Comparison of ENCODE assay signal across 8 cellular contexts in the genomic region with DNA sequence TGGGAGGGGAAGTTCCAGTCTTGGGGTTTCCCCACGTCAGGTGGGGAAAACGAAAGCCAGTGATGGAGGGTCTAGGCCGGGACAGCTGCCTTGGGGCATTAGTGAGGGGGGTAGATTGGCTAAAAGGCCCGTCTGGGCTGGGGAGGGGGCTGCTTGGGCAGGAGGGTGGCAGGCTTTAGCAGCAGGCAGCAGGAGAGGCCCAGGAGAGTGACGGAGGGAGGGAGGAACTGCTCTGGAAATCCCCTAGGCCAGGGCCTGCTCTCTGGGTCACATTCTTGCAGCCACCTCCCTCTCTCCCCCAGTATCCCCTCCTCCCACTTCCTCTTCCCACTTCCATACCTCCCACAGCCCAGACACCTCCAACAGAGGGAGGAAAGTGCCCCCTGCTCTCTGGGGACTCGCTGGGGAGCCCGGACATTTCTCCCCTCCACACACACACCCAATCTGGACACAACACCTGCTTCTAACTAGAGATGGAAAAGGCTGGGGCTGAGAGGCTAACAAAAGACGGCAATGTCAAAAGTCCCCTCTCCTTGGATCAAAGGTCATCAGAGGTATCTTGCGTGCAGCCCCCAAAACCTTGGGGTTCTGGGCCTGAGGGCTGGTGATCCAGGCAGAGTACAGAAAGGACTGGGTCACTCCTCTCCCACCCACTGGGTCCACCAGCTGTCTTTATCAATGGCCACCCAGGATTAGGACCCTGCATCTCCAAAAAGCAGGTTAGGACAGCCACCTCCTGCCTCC. TPM values are rescaled to one million over a fixed set of nuclear protein-coding genes. Genes with fewer than 3 reads are reported as not detected.
DNase-seq lines count a peak whose midpoint lies in the region; ATAC-seq and TF ChIP-seq lines count a peak whose summit lies in the region.

No MANE protein-coding gene starts in this region.

- H3K4me3 ChIP-seq in BJ (ENCODE audit: low read depth, low read length) (peak overlapping the region; percentile 74), HAP-1 (peak overlapping the region; percentile 67)

- H3K9me3 ChIP-seq in HAP-1 = no peaks in the 10 kb centered on the region

- no peak for TF ChIP-seq CTCF in BJ (IDR thresholded peaks at IDR 0.05; ENCODE audit: insufficient read depth, low read depth, low read length)

- no peaks in the 10 kb centered on the region for H3K9me3 Mint-ChIP-seq in activated T-cell treated with anti-CD3 and anti-CD28 coated beads, Interleukin-2, amount 50 U/mL, for 72 hours
- H3K9me3 Mint-ChIP-seq in immature natural killer cell = peaks cover 0 to 2% (median 0%) of the 10 kb centered on the region in 6 donors

- POLR2A ChIA-PET in BJ (lab: Charles Lee) = no interaction called here

- peaks cover 4% of the 10 kb centered on the region for H3K27me3 ChIP-seq in BJ (ENCODE audit: control insufficient read depth, insufficient read depth, low read length)
- no peaks in the 10 kb centered on the region; the same call in 1 of the 2 replicates for H3K27me3 ChIP-seq in HAP-1 (ENCODE audit: low read depth)

- DNase-seq in BJ (ENCODE audit: low read depth) = no peak
- DNase-seq in HAP-1 (ENCODE audit: low spot score in 2 of 2) = no peak
- DNase-seq in activated T-cell treated with anti-CD3 and anti-CD28 coated beads, Interleukin-2, amount 50 U/mL, for 72 hours = no peak
- peak in 2 of 3 donors; percentile 25 to 47 for DNase-seq in immature natural killer cell
- DNase-seq in stimulated activated naive CD4-positive, alpha-beta T cell treated with Interleukin-2 at 50 U/mL for 16 hours (lab: John Stamatoyannopoulos, UW) = peak; percentile 36
- no peak for DNase-seq in foreskin melanocyte

- in situ Hi-C loops in HAP-1 (cut with MboI; ENCODE audit: low sequenced_read_pairs) = no loop called here

- peaks cover 6% of the 10 kb centered on the region for H3K36me3 ChIP-seq in BJ (ENCODE audit: control insufficient read depth, insufficient read depth, low read length)
- H3K36me3 ChIP-seq in HAP-1 (replicated peaks) = no peaks in the 10 kb centered on the region; the same call in 1 of the 2 replicates

- H3K36me3 Mint-ChIP-seq in activated T-cell treated with anti-CD3 and anti-CD28 coated beads, Interleukin-2, amount 50 U/mL, for 72 hours (ENCODE audit: insufficient read depth in 2 of 2) = peaks cover 11 to 17% of the 10 kb centered on the region in 2 donors
- H3K36me3 Mint-ChIP-seq in immature natural killer cell = peaks cover 6 to 11% (median 8%) of the 10 kb centered on the region in 3 donors

- H3K27me3 Mint-ChIP-seq in activated T-cell treated with anti-CD3 and anti-CD28 coated beads, Interleukin-2, amount 50 U/mL, for 72 hours (ENCODE audit: low read depth) = peaks cover 19% of the 10 kb centered on the region
- peaks cover 0 to 19% (median 3%) of the 10 kb centered on the region in 3 donors for H3K27me3 Mint-ChIP-seq in immature natural killer cell (ENCODE audit: low read depth in 3 of 3)

- H3K4me1 ChIP-seq in HAP-1 = peaks cover 11% of the 10 kb centered on the region

- H3K4me1 Mint-ChIP-seq in activated T-cell treated with anti-CD3 and anti-CD28 coated beads, Interleukin-2, amount 50 U/mL, for 72 hours (ENCODE audit: low read depth) = peaks cover 63% of the 10 kb centered on the region
- H3K4me1 Mint-ChIP-seq in immature natural killer cell = peaks cover 43 to 45% of the 10 kb centered on the region in 2 donors

- peak overlapping the region; percentile 98 for H3K27ac Mint-ChIP-seq in activated T-cell treated with anti-CD3 and anti-CD28 coated beads, Interleukin-2, amount 50 U/mL, for 72 hours
- peak overlapping the region; percentile 85 to 97 (median 95) for H3K27ac Mint-ChIP-seq in immature natural killer cell

- peak overlapping the region; percentile 99 for H3K4me3 Mint-ChIP-seq in activated T-cell treated with anti-CD3 and anti-CD28 coated beads, Interleukin-2, amount 50 U/mL, for 72 hours
- H3K4me3 Mint-ChIP-seq in immature natural killer cell = peak overlapping the region; percentile 89 to 95 (median 92)

- peak in 1 of 2 donors; percentile 21 for ATAC-seq in activated T-cell treated with anti-CD3 and anti-CD28 coated beads, Interleukin-2, amount 50 U/mL, for 72 hours (replicated peaks in 1 of 2)
- no peak for ATAC-seq in HG02973 (IDR thresholded peaks at IDR 0.05; ENCODE audit: unreplicated experiment)
- ATAC-seq in HG03045 (IDR thresholded peaks at IDR 0.05; ENCODE audit: unreplicated experiment) = no peak

- CTCF ChIA-PET in BJ (lab: Yijun Ruan, JAX) = interaction anchor here (0.5 to 1.6 kb wide), 4 partner anchors 9 to 91 kb away, joined by 3 to 7 read pairs (median 6); no protein-coding TSS in a partner anchor

RNA-seq across cellular contexts. Expression of gene NFKBIE, which starts 1.8 kb away (rescaled TPM):
- polyA plus RNA-seq in BJ (2011; rRNA removed) (6.2 and 8.0 TPM in 2 replicates), immature natural killer cell (1 to 10 TPM; 3.8 to 8.4 (median 8.3) TPM)
- polyA minus RNA-seq in BJ (2011; rRNA and poly(A)+ RNA removed) = 2.7 and 4.6 TPM in 2 replicates
- total RNA-seq in activated T-cell treated with anti-CD3 and anti-CD28 coated beads, Interleukin-2, amount 50 U/mL, for 72 hours = 10 to 100 TPM; 18.1 to 19.8 TPM

RNA-seq across cellular contexts. Expression of gene SLC35B2, which starts 6.2 kb away (rescaled TPM):
- polyA plus RNA-seq in BJ (2011; rRNA removed) = 104 and 145 TPM in 2 replicates
- 36.7 and 58.8 TPM in 2 replicates for polyA minus RNA-seq in BJ (2011; rRNA and poly(A)+ RNA removed)
- 10 to 100 TPM; 13.9 to 16.9 TPM for total RNA-seq in activated T-cell treated with anti-CD3 and anti-CD28 coated beads, Interleukin-2, amount 50 U/mL, for 72 hours
- polyA plus RNA-seq in immature natural killer cell = 100 to 1,000 TPM in 1 of 3 donors, 10 to 100 TPM in 2; 64.1 to 119 (median 69.1) TPM

RNA-seq across cellular contexts. Expression of gene TMEM151B, which starts 6.7 kb away (rescaled TPM):
- polyA plus RNA-seq in BJ (2011; rRNA removed) = not detected in 2 replicates
- polyA minus RNA-seq in BJ (2011; rRNA and poly(A)+ RNA removed) = not detected in 2 replicates
- under 1 TPM in 1 of 2 donors, not detected in 1; 0.25 TPM for total RNA-seq in activated T-cell treated with anti-CD3 and anti-CD28 coated beads, Interleukin-2, amount 50 U/mL, for 72 hours
- polyA plus RNA-seq in immature natural killer cell = not detected

RNA-seq across cellular contexts. Expression of gene HSP90AB1, which starts 16.6 kb away (rescaled TPM):
- polyA plus RNA-seq in BJ (2011; rRNA removed) (578 and 615 TPM in 2 replicates), immature natural killer cell (100 to 1,000 TPM; 185 to 309 (median 280) TPM)
- polyA minus RNA-seq in BJ (2011; rRNA and poly(A)+ RNA removed) = 293 and 453 TPM in 2 replicates
- total RNA-seq in activated T-cell treated with anti-CD3 and anti-CD28 coated beads, Interleukin-2, amount 50 U/mL, for 72 hours = 1,000 to 10,000 TPM in 1 of 2 donors, 100 to 1,000 TPM in 1; 915 to 1,109 TPM

RNA-seq across cellular contexts. Expression of gene SLC29A1, which starts 40.1 kb away (rescaled TPM):
- polyA plus RNA-seq in BJ (2011; rRNA removed) (25.7 and 34.1 TPM in 2 replicates), immature natural killer cell (1 to 10 TPM; 1.5 to 3.0 (median 1.8) TPM)
- polyA minus RNA-seq in BJ (2011; rRNA and poly(A)+ RNA removed) = 18.4 and 32.0 TPM in 2 replicates
- total RNA-seq in activated T-cell treated with anti-CD3 and anti-CD28 coated beads, Interleukin-2, amount 50 U/mL, for 72 hours = 10 to 100 TPM; 21.7 to 28.0 TPM

Comparison
In these comparisons a context has a peak if more than half of its experiments do, and no peak if none do; other contexts are left out.
1. DNase-seq: peak in immature natural killer cell (2 of 3) and stimulated activated naive CD4-positive, alpha-beta T cell treated with Interleukin-2 at 50 U/mL for 16 hours (single experiment); none in BJ (single experiment), HAP-1 (0 of 2), activated T-cell treated with anti-CD3 and anti-CD28 coated beads, Interleukin-2, amount 50 U/mL, for 72 hours (0 of 2) and foreskin melanocyte (single experiment).